In genomic region chr6:35568967-35569606, GRCh38 we compare ENCODE assay signal across 9 cellular contexts. TPM values are rescaled to one million over a fixed set of nuclear protein-coding genes. Genes with fewer than 3 reads are reported as not detected.
DNase-seq lines count a peak whose midpoint lies in the region; ATAC-seq and TF ChIP-seq lines count a peak whose summit lies in the region.
"Had no signal": no experiment of that assay in that cellular context is flagged by ENCODE, and none has a peak within 500 bp of the region (broad histone marks: within the 10 kb centered on the region; RNA-seq: fewer than 3 reads in every experiment).

No MANE protein-coding gene starts in this region.

- peak overlapping the region; percentile 3 for H3K9ac ChIP-seq in neuronal stem cell (ENCODE audit: low read depth, low read length, poor library complexity)

- H3K23ac ChIP-seq in neuronal stem cell (ENCODE audit: low read depth, low read length, poor library complexity), result no peak overlapping the region

- no peak overlapping the region for H4K91ac ChIP-seq in neuronal stem cell (ENCODE audit: low read depth, low read length, poor library complexity)

- no peak for ATAC-seq in HG02981 (IDR thresholded peaks at IDR 0.05; ENCODE audit: unreplicated experiment)

- H2BK15ac ChIP-seq in neuronal stem cell (ENCODE audit: low read length), result no peak overlapping the region

- H2AFZ ChIP-seq in neuronal stem cell (ENCODE audit: low read length), result no peak overlapping the region

- H4K8ac ChIP-seq in neuronal stem cell (ENCODE audit: low read depth, low read length), result no peak overlapping the region

- H3K27ac ChIP-seq in neuronal stem cell (replicated peaks; ENCODE audit: low read length), result no peak overlapping the region

- H2AK5ac ChIP-seq in neuronal stem cell (ENCODE audit: low read depth, low read length), result peak overlapping the region; percentile 85

- no peak overlapping the region for H2BK120ac ChIP-seq in neuronal stem cell (ENCODE audit: low read depth, low read length)

- H2BK5ac ChIP-seq in neuronal stem cell (ENCODE audit: low read length), result peak overlapping the region; percentile 22

- no peak overlapping the region for H3K4me2 ChIP-seq in neuronal stem cell (ENCODE audit: insufficient read depth, low read length, poor library complexity, severe bottlenecking)

- no CpG with 5 or more reads among the region's 8 CpGs for WGBS in neuronal stem cell (ENCODE audit: extremely low coverage in 2 of 2, insufficient read length in 2 of 2, insufficient replicate concordance in 1 of 2), 2 donors

- H3K79me1 ChIP-seq in neuronal stem cell (ENCODE audit: low read depth, low read length), result peaks cover 2% of the 10 kb centered on the region

- H3K18ac ChIP-seq in neuronal stem cell (ENCODE audit: low read length), result no peak overlapping the region

- no peak overlapping the region for H2BK12ac ChIP-seq in neuronal stem cell (ENCODE audit: low read length)

- DNase-seq in HFF-Myc (ENCODE audit: extremely low read depth, low read depth) (no peak), UCSD-AML1 (lab: John Stamatoyannopoulos, UW; ENCODE audit: unreplicated experiment) (peak; percentile 35), ecto neural progenitor cell (ENCODE audit: low spot score) (peak; percentile 63), neuronal stem cell (ENCODE audit: low spot score) (no peak), NCI-H187 treated with DMSO at 0.1 percent for 48 hours (lab: John Stamatoyannopoulos, UW) (no peak), DMS153 treated with DMSO at 0.1 percent for 48 hours (lab: John Stamatoyannopoulos, UW; ENCODE audit: unreplicated experiment) (no peak), amniotic stem cell (lab: John Stamatoyannopoulos, UW) (no peak)

- H3K4me3 ChIP-seq in HFF-Myc (replicated peaks; ENCODE audit: low read depth, low read length) (no peak overlapping the region), neuronal stem cell (ENCODE audit: low read length in 2 of 2) (no peak overlapping the region)

- no peaks in the 10 kb centered on the region for H3K27me3 ChIP-seq in neuronal stem cell (ENCODE audit: control insufficient read depth in 3 of 3, insufficient read depth in 3 of 3, low read depth in 1 of 3, low read length in 3 of 3)

- H3K4me1 ChIP-seq in neuronal stem cell (ENCODE audit: control insufficient read depth in 2 of 2, insufficient read depth in 1 of 2, low read depth in 1 of 2, low read length in 2 of 2), result no peaks in the 10 kb centered on the region

- no peak overlapping the region for H3K4ac ChIP-seq in neuronal stem cell (ENCODE audit: low read length)

- peak; percentile 59 for TF ChIP-seq CTCF in HFF-Myc (IDR thresholded peaks at IDR 0.05; ENCODE audit: low read depth, low read length, missing control alignments)

- no peak overlapping the region for H3K14ac ChIP-seq in neuronal stem cell (ENCODE audit: low read length)

- peaks cover 0 to 33% of the 10 kb centered on the region in 2 donors for H3K36me3 ChIP-seq in neuronal stem cell (replicated peaks in 1 of 2; ENCODE audit: control insufficient read depth in 2 of 2, insufficient read depth in 2 of 2, low read length in 2 of 2)

- H3K9me3 ChIP-seq in neuronal stem cell (replicated peaks in 1 of 2; ENCODE audit: control insufficient read depth in 2 of 2, insufficient read depth in 1 of 2, low read depth in 1 of 2, low read length in 2 of 2), result peaks cover 3 to 12% of the 10 kb centered on the region in 2 donors

RNA-seq across cellular contexts. Expression of gene TULP1, which starts 56.4 kb away (rescaled TPM):
- polyA plus RNA-seq in neuronal stem cell (2013, experiment 1 of 2), result 2.8 TPM
- 2.3 TPM for polyA plus RNA-seq in neuronal stem cell (2013, experiment 2 of 2)
- polyA plus RNA-seq: neural cell had no signal

Comparison
In these comparisons a context has a peak if more than half of its experiments do, and no peak if none do; other contexts are left out.
1. DNase-seq: peak in UCSD-AML1 (single experiment) and ecto neural progenitor cell (single experiment); none in HFF-Myc (single experiment), neuronal stem cell (single experiment), NCI-H187 treated with DMSO at 0.1 percent for 48 hours (single experiment), DMS153 treated with DMSO at 0.1 percent for 48 hours (single experiment) and amniotic stem cell (single experiment).